In the genomic region with DNA sequence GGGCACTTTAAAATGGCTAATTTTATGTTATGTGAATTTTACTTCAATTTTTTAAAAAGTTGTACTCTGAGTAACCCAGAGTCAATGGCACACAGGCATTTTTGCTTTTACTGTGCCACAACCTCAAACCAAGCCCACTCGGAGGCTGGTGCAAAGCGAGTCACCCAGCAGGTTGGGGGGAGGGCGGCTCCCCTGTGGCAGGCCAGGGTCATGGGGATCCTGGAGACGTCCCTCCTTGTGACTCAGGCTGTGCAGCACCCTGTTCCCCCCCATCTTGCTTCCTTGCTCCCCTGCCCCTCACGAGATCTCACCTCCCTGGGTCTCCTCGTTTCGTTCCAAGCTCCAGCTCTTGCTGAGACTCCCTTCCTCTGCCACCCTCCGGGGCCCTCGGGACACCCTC, we compare ENCODE assay signal across 22 cellular contexts. TPM values are rescaled to one million over a fixed set of nuclear protein-coding genes. Genes with fewer than 3 reads are reported as not detected.
"Had no signal": no experiment of that assay in that cellular context is flagged by ENCODE, and none has a peak within 500 bp of the region (broad histone marks: within the 10 kb centered on the region; RNA-seq: fewer than 3 reads in every experiment).

No MANE protein-coding gene starts in this region.

- H3K4me3 ChIP-seq: body of pancreas, gastrocnemius medialis, heart left ventricle, right lobe of liver, smooth muscle cell, tibial nerve, uterus had no signal

- H3K27ac Mint-ChIP-seq: activated naive CD4-positive, alpha-beta T cell treated with anti-CD3 and anti-CD28 coated beads, Interleukin-2, amount 50 U/mL, for 24 hours; immature natural killer cell; mesothelial cell of epicardium; nephron progenitor cell; stimulated activated naive B cell treated with anti-CD40 and anti-IgM and Interleukin-4, amounts not matched to agents 10 μg/mL and 1 μg/mL and 100 μg/mL, for 72 hours; T-helper 2 cell treated with Interferon-gamma antibody and Interleukin-4, amounts not matched to agents 5 μg/mL and 100 μg/mL, for 36 hours had no signal

- H3K9me3 ChIP-seq: body of pancreas, gastrocnemius medialis, heart left ventricle, right lobe of liver, tibial nerve, uterus had no signal

- FAIRE-seq: colon had no signal

- H3K27ac ChIP-seq: body of pancreas, gastrocnemius medialis, heart left ventricle, right lobe of liver, tibial nerve, uterus had no signal

- H3K27me3 Mint-ChIP-seq: activated naive CD4-positive, alpha-beta T cell treated with anti-CD3 and anti-CD28 coated beads, Interleukin-2, amount 50 U/mL, for 24 hours had no signal

- ATAC-seq: body of pancreas; gastrocnemius medialis; heart left ventricle; stimulated activated naive B cell treated with anti-CD40 and anti-IgM and Interleukin-4, amounts not matched to agents 10 μg/mL and 1 μg/mL and 100 μg/mL, for 72 hours had no signal

- H3K4me1 Mint-ChIP-seq: activated naive CD4-positive, alpha-beta T cell treated with anti-CD3 and anti-CD28 coated beads, Interleukin-2, amount 50 U/mL, for 24 hours; immature natural killer cell had no signal

- H3K4me1 ChIP-seq: body of pancreas, gastrocnemius medialis, heart left ventricle, right lobe of liver, tibial nerve, uterus had no signal

- H3K27me3 ChIP-seq: body of pancreas, gastrocnemius medialis, heart left ventricle, right lobe of liver, tibial nerve, uterus had no signal

- H3K36me3 Mint-ChIP-seq: activated naive CD4-positive, alpha-beta T cell treated with anti-CD3 and anti-CD28 coated beads, Interleukin-2, amount 50 U/mL, for 24 hours; immature natural killer cell; stimulated activated naive B cell treated with anti-CD40 and anti-IgM and Interleukin-4, amounts not matched to agents 10 μg/mL and 1 μg/mL and 100 μg/mL, for 72 hours had no signal

- H3K36me3 ChIP-seq: gastrocnemius medialis, heart left ventricle, right lobe of liver, uterus had no signal

- DNase-seq: activated CD4-positive, alpha-beta T cell treated with anti-CD3 and anti-CD28 coated beads, Interleukin-2, amount 50 U/mL, for 48 hours; activated CD4-positive, CD25-positive, alpha-beta regulatory T cell; activated CD8-positive, alpha-beta memory T cell treated with anti-CD3 and anti-CD28 coated beads, Interleukin-2, amount 50 U/mL, for 4 hours; activated effector memory CD4-positive, alpha-beta T cell treated with Interleukin-2 at 50 U/mL for 16 hours; amygdala; body of pancreas; caudate nucleus; erythroblast; gastrocnemius medialis; heart left ventricle; immature natural killer cell; nephron progenitor cell; right lobe of liver; stimulated activated naive B cell treated with anti-CD40 and anti-IgM and Interleukin-4, amounts not matched to agents 10 μg/mL and 1 μg/mL and 100 μg/mL, for 72 hours; substantia nigra; uterus had no signal

- H3K9me3 Mint-ChIP-seq: activated naive CD4-positive, alpha-beta T cell treated with anti-CD3 and anti-CD28 coated beads, Interleukin-2, amount 50 U/mL, for 24 hours; immature natural killer cell; mesothelial cell of epicardium; nephron progenitor cell; stimulated activated naive B cell treated with anti-CD40 and anti-IgM and Interleukin-4, amounts not matched to agents 10 μg/mL and 1 μg/mL and 100 μg/mL, for 72 hours; T-helper 2 cell treated with Interferon-gamma antibody and Interleukin-4, amounts not matched to agents 5 μg/mL and 100 μg/mL, for 36 hours had no signal

- H3K4me3 Mint-ChIP-seq: activated naive CD4-positive, alpha-beta T cell treated with anti-CD3 and anti-CD28 coated beads, Interleukin-2, amount 50 U/mL, for 24 hours; immature natural killer cell; mesothelial cell of epicardium; nephron progenitor cell; stimulated activated naive B cell treated with anti-CD40 and anti-IgM and Interleukin-4, amounts not matched to agents 10 μg/mL and 1 μg/mL and 100 μg/mL, for 72 hours; T-helper 2 cell treated with Interferon-gamma antibody and Interleukin-4, amounts not matched to agents 5 μg/mL and 100 μg/mL, for 36 hours had no signal

RNA-seq across cellular contexts. Expression of gene POMC, which starts 58.6 kb away (rescaled TPM):
- total RNA-seq: mesothelial cell of epicardium, smooth muscle cell had no signal
